ENCODE assay signal across 1 cellular context in genomic region chr22:20777420-20778177, GRCh38.
A peak's percentile ranks its signal among the peaks of the same experiment; 100 is the strongest.
TF ChIP-seq lines count a peak whose summit lies in the region.

No MANE protein-coding gene starts in this region.

TF ChIP-seq in HepG2, 621 proteins besides CTCF, POLR2A, EP300 and RAD21 (continued from another document and continues in another):
- peak; percentile 55; the same call in 1 of the 2 replicates for TF ChIP-seq ZBED4 (CRISPR knock-in tag; IDR thresholded peaks at IDR 0.05; ENCODE audit: borderline replicate concordance)
- TF ChIP-seq IKZF1 (IDR thresholded peaks at IDR 0.05): no peak
- no peak for TF ChIP-seq ZNF282 (IDR thresholded peaks at IDR 0.05; ENCODE audit: partially characterized antibody)
- no peak for TF ChIP-seq SNAPC4 (CRISPR knock-in tag; IDR thresholded peaks at IDR 0.05)
- TF ChIP-seq RFXAP (CRISPR knock-in tag; IDR thresholded peaks at IDR 0.05; ENCODE audit: borderline replicate concordance): peak; percentile 59
- TF ChIP-seq ZNF441 (CRISPR knock-in tag; IDR thresholded peaks at IDR 0.05; ENCODE audit: borderline replicate concordance): no peak
- no peak for TF ChIP-seq ZNF496 (CRISPR knock-in tag; IDR thresholded peaks at IDR 0.05; ENCODE audit: insufficient replicate concordance)
- TF ChIP-seq CENPBD1 (CRISPR knock-in tag; IDR thresholded peaks at IDR 0.05; ENCODE audit: borderline replicate concordance, low read depth): no peak
- TF ChIP-seq ARNT (IDR thresholded peaks at IDR 0.05): no peak
- peak; percentile 85; the same call in 1 of the 2 replicates for TF ChIP-seq MIER3 (CRISPR knock-in tag; IDR thresholded peaks at IDR 0.05; ENCODE audit: borderline replicate concordance)
- 0 out of 2 replicates have a peak, but pooled peaks have one; percentile 55 for TF ChIP-seq ZSCAN30 (CRISPR knock-in tag; IDR thresholded peaks at IDR 0.05)
- TF ChIP-seq ATF2 (CRISPR knock-in tag; IDR thresholded peaks at IDR 0.05): peak; percentile 99
- peak; percentile 99 for TF ChIP-seq FOXA3 (CRISPR knock-in tag; IDR thresholded peaks at IDR 0.05)
- TF ChIP-seq CENPT (CRISPR knock-in tag; IDR thresholded peaks at IDR 0.05; ENCODE audit: low read depth): no peak
- 0 out of 2 replicates have a peak, but pooled peaks have one; percentile 17 for TF ChIP-seq ZNF3 (CRISPR knock-in tag; IDR thresholded peaks at IDR 0.05)
- peak; percentile 77; the same call in 1 of the 2 replicates for TF ChIP-seq SIX4 (CRISPR knock-in tag; IDR thresholded peaks at IDR 0.05)
- TF ChIP-seq HMGA1 (CRISPR knock-in tag; conservative IDR thresholded peaks at IDR 0.05): no peak
- TF ChIP-seq PITX1 (CRISPR knock-in tag; IDR thresholded peaks at IDR 0.05): peak; percentile 96
- peak; percentile 76; the same call in 1 of the 2 replicates for TF ChIP-seq REPIN1 (CRISPR knock-in tag; IDR thresholded peaks at IDR 0.05; ENCODE audit: borderline replicate concordance, low read depth)
- TF ChIP-seq NCOA1 (CRISPR knock-in tag; IDR thresholded peaks at IDR 0.05): 0 out of 2 replicates have a peak, but pooled peaks have one; percentile 72
- no peak for TF ChIP-seq ZNF383 (CRISPR knock-in tag; IDR thresholded peaks at IDR 0.05; ENCODE audit: borderline replicate concordance)
- TF ChIP-seq LCORL (IDR thresholded peaks at IDR 0.05): no peak; the same call in 1 of the 2 replicates
- peak; percentile 97 for TF ChIP-seq LCORL (CRISPR knock-in tag; IDR thresholded peaks at IDR 0.05)
- TF ChIP-seq KDM6A (CRISPR knock-in tag; IDR thresholded peaks at IDR 0.05; ENCODE audit: low read depth): peak; percentile 56; the same call in 1 of the 2 replicates
- TF ChIP-seq ARNT2 (CRISPR knock-in tag; IDR thresholded peaks at IDR 0.05; ENCODE audit: low read depth): no peak
- peak; percentile 78 for TF ChIP-seq HMG20B (CRISPR knock-in tag; conservative IDR thresholded peaks at IDR 0.05)
- TF ChIP-seq ATM (IDR thresholded peaks at IDR 0.05; ENCODE audit: borderline replicate concordance): no peak
- TF ChIP-seq RARG (CRISPR knock-in tag; IDR thresholded peaks at IDR 0.05; ENCODE audit: low read depth): no peak
- no peak for TF ChIP-seq CBX2 (IDR thresholded peaks at IDR 0.05; ENCODE audit: low read depth, low read length)
- TF ChIP-seq CBX2 (CRISPR knock-in tag; IDR thresholded peaks at IDR 0.05; ENCODE audit: low read depth): no peak
- TF ChIP-seq ZNF598 (CRISPR knock-in tag; IDR thresholded peaks at IDR 0.05; ENCODE audit: borderline replicate concordance): no peak
- TF ChIP-seq FOXA1 (IDR thresholded peaks at IDR 0.05): peak; percentile 83
- peak; percentile 98 for TF ChIP-seq FOXA1 (CRISPR knock-in tag; IDR thresholded peaks at IDR 0.05)
- no peak for TF ChIP-seq ZNF468 (CRISPR knock-in tag; IDR thresholded peaks at IDR 0.05)
- TF ChIP-seq ZBTB42 (CRISPR knock-in tag; IDR thresholded peaks at IDR 0.05): no peak
- no peak for TF ChIP-seq DDIT3 (CRISPR knock-in tag; IDR thresholded peaks at IDR 0.05)
- no peak for TF ChIP-seq EZH2 (conservative IDR thresholded peaks at IDR 0.05; ENCODE audit: low read depth, low read length)
- TF ChIP-seq ZNF580 (CRISPR knock-in tag; IDR thresholded peaks at IDR 0.05; ENCODE audit: borderline replicate concordance, low read depth): no peak
- peak; percentile 97 for TF ChIP-seq ARID3A (IDR thresholded peaks at IDR 0.05; ENCODE audit: low read depth, low read length)
- peak; percentile 35 to 66; a peak in 1 of 4 replicates for TF ChIP-seq HMGXB4 (CRISPR knock-in tag; IDR thresholded peaks at IDR 0.05; ENCODE audit: borderline replicate concordance in 1 of 2, low read depth in 1 of 2)
- TF ChIP-seq ATRX (CRISPR knock-in tag; IDR thresholded peaks at IDR 0.05; ENCODE audit: borderline replicate concordance): no peak
- peak; percentile 90; the same call in 1 of the 2 replicates for TF ChIP-seq JUND (CRISPR knock-in tag; IDR thresholded peaks at IDR 0.05)
- no peak for TF ChIP-seq TOE1 (CRISPR knock-in tag; IDR thresholded peaks at IDR 0.05)
- TF ChIP-seq RBM39 (IDR thresholded peaks at IDR 0.05; ENCODE audit: low read depth, low read length, poor library complexity, severe bottlenecking): no peak
- no peak for TF ChIP-seq SNRNP70 (IDR thresholded peaks at IDR 0.05; ENCODE audit: low read depth, low read length)
- peak; percentile 71 for TF ChIP-seq ZNF121 (CRISPR knock-in tag; IDR thresholded peaks at IDR 0.05)
- TF ChIP-seq DNMT3B (CRISPR knock-in tag; conservative IDR thresholded peaks at IDR 0.05): no peak
- no peak for TF ChIP-seq KDM4B (CRISPR knock-in tag; IDR thresholded peaks at IDR 0.05)
- TF ChIP-seq SETDB1 (CRISPR knock-in tag; IDR thresholded peaks at IDR 0.05; ENCODE audit: borderline replicate concordance): no peak
- TF ChIP-seq NR2F2 (IDR thresholded peaks at IDR 0.05; ENCODE audit: borderline replicate concordance, low read depth): peak; percentile 66; the same call in 1 of the 2 replicates
- 0 out of 2 replicates have a peak, but pooled peaks have one; percentile 30 for TF ChIP-seq ZNF280D (CRISPR knock-in tag; IDR thresholded peaks at IDR 0.05)
